9 cellular contexts compared by ENCODE assay signal in the genomic region with DNA sequence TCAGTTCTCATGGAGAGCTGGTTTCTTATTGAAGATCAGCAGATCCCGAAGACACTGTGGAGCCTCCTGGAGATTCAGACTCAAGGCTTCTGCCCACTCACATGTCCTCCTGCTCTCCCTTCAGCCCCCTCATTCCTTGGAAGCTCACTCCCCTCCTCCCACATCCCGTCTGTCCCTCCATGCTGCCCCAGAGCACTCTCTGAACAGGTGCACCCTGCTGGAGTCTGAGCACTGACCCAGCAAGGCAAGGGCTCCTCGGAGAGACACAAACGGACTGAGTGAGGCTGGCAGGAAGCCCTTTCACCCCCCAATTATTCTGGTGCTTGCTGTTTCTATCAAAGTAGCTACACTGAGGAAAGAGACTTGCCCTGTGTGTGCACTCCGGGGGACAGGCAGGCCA.
"Had no signal": no experiment of that assay in that cellular context is flagged by ENCODE, and none has a peak within 500 bp of the region (broad histone marks: within the 10 kb centered on the region; RNA-seq: fewer than 3 reads in every experiment).

No MANE protein-coding gene starts in this region.

- H3K9me3 Mint-ChIP-seq: HFFc6 had no signal

- H3K36me3 Mint-ChIP-seq: IgD-negative memory B cell had no signal

- H3K27ac ChIP-seq: HL-60 had no signal

- H3K4me3 ChIP-seq: HAP-1 had no signal

- H3K27me3 Mint-ChIP-seq: IgD-negative memory B cell had no signal

- H3K36me3 ChIP-seq: HAP-1 had no signal

- H3K27ac Mint-ChIP-seq: HFFc6, IgD-negative memory B cell had no signal

- H3K9me3 ChIP-seq: HAP-1 had no signal

- DNase-seq: GOT3, H7, HFFc6, KBM-7 had no signal

- H3K4me1 Mint-ChIP-seq: IgD-negative memory B cell had no signal

- H3K4me1 ChIP-seq: HAP-1 had no signal

- ATAC-seq: HCT116, HepG2 had no signal

- H3K4me3 Mint-ChIP-seq: HFFc6 had no signal
